In genomic region chr6:17706580-17707370, GRCh38 we compare ENCODE assay signal across 8 cellular contexts. TPM values are rescaled to one million over a fixed set of nuclear protein-coding genes. Genes with fewer than 3 reads are reported as not detected.
DNase-seq lines count a peak whose midpoint lies in the region; ATAC-seq, FAIRE-seq and TF ChIP-seq lines count a peak whose summit lies in the region.

NUP153 (minus strand) TSS chr6:17706925; CDS start chr6:17706387, 538 bp downstream.

- peak within 1 kb of the TSS; percentile 95 to 99 for H3K27ac ChIP-seq in kidney (ENCODE audit: low read depth in 2 of 2, low read length in 2 of 2)

- TF ChIP-seq POLR2A in GM19193 (IDR thresholded peaks at IDR 0.05; ENCODE audit: extremely low read depth, insufficient read depth, insufficient read length): peak; percentile 87

- no peaks in the 10 kb centered on the region for H3K9me3 Mint-ChIP-seq in chondrocyte (ENCODE audit: low read depth)

- H3K4me3 Mint-ChIP-seq in chondrocyte (ENCODE audit: unreplicated experiment): peak within 1 kb of the TSS; percentile 87

- no peaks in the 10 kb centered on the region for H3K27me3 Mint-ChIP-seq in chondrocyte (ENCODE audit: low read depth)

- DNase-seq in AML-193 (lab: John Stamatoyannopoulos, UW): peak; percentile 96
- peak; percentile 96 for DNase-seq in NCI-H510A treated with DMSO at 0.1 percent for 48 hours (lab: John Stamatoyannopoulos, UW)
- peak; percentile 99 for DNase-seq in activated CD4-positive, alpha-beta T cell treated with anti-CD3 and anti-CD28 coated beads for 24 hours (ENCODE audit: low read depth in 2 of 2)
- peak; percentile 98 for DNase-seq in chondrocyte (ENCODE audit: low spot score)
- DNase-seq in kidney: peak; percentile 99
- peak; percentile 98 for DNase-seq in stimulated activated CD4-positive, alpha-beta T cell treated with anti-CD3 and anti-CD28 coated beads, Interleukin-15, amount 100 ng/mL, for 24 hours

- H3K9ac ChIP-seq in kidney (ENCODE audit: low read length in 2 of 2): peak within 1 kb of the TSS; percentile 79 to 98

- H3K27ac Mint-ChIP-seq in chondrocyte (ENCODE audit: unreplicated experiment): peak within 1 kb of the TSS; percentile 99

- H3K4me3 ChIP-seq in kidney (ENCODE audit: low read length in 2 of 2): peak within 1 kb of the TSS; percentile 71 to 73

- peaks cover 40% of the 10 kb centered on the region for H3K4me1 Mint-ChIP-seq in chondrocyte (ENCODE audit: low read depth)

- H3K4me1 ChIP-seq in kidney (ENCODE audit: control insufficient read depth in 1 of 2, insufficient read depth in 1 of 2, low read depth in 1 of 2, low read length in 2 of 2): peaks cover 7 to 8% of the 10 kb centered on the region in 2 donors

- ATAC-seq in HG03439 (IDR thresholded peaks at IDR 0.05; ENCODE audit: unreplicated experiment): peak; percentile 69

- intact Hi-C loops in kidney (cut with DNase I): no loop called here

- no peaks in the 10 kb centered on the region for H3K9me3 ChIP-seq in kidney (ENCODE audit: control insufficient read depth in 1 of 2, low read length in 2 of 2)

- peak; percentile 37 for FAIRE-seq in kidney (lab: Jason Lieb, UNC)

- TF ChIP-seq CTCF in chondrocyte (IDR thresholded peaks at IDR 0.05) (no peak), kidney (IDR thresholded peaks at IDR 0.05; ENCODE audit: borderline replicate concordance, extremely low read depth, insufficient read depth) (no peak)

- no peaks in the 10 kb centered on the region for H3K36me3 ChIP-seq in kidney (ENCODE audit: control insufficient read depth in 1 of 2, insufficient read depth in 2 of 2, low read length in 2 of 2)

- no peaks in the 10 kb centered on the region for H3K36me3 Mint-ChIP-seq in chondrocyte (ENCODE audit: low read depth)

RNA-seq across cellular contexts. Expression of gene NUP153, which starts in this region (rescaled TPM):
- 23.9 to 30.5 TPM (median 24.3 TPM) in 3 replicates for total RNA-seq in chondrocyte
- total RNA-seq in kidney: 31.3 TPM
- 4.9 TPM for polyA plus RNA-seq in kidney (ENCODE audit: insufficient read depth, low read depth, low replicate concordance)

Comparison
In these comparisons a context has a peak if more than half of its experiments do, and no peak if none do; other contexts are left out.
1. Peak in every context shown above with its lines: DNase-seq, ATAC-seq, H3K4me3 ChIP-seq and H3K27ac ChIP-seq.